15 cellular contexts compared by ENCODE assay signal in the genomic region with DNA sequence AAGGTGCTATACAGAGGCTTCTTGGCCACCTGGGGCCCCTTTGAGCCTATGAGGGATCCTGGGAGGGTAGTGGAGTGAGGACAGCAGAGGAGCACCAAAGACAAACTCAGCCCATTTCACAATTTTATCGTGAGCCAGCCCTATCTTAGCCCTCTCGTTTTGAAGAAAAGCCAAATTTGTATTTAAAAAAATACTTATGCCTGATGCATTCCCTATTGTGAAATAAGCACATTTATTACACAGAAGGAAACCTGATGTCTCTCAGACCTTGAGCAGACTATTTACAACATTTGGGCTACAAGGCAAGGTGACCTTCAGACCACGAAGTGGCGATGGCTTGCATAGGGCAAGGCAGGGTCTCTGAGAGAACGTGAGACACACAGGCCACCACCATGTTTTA. TPM values are rescaled to one million over a fixed set of nuclear protein-coding genes. Genes with fewer than 3 reads are reported as not detected.
DNase-seq lines count a peak whose midpoint lies in the region; ATAC-seq and TF ChIP-seq lines count a peak whose summit lies in the region.
"Had no signal": no experiment of that assay in that cellular context is flagged by ENCODE, and none has a peak within 500 bp of the region (broad histone marks: within the 10 kb centered on the region; RNA-seq: fewer than 3 reads in every experiment).

No MANE protein-coding gene starts in this region.

- DNase-seq in HCEC 1CT: peak; percentile 53
- DNase-seq in cardiac fibroblast (ENCODE audit: low read depth in 2 of 2): peak; percentile 75 to 82
- peak in 1 of 2 donors; percentile 3 for DNase-seq in left lung
- DNase-seq in smooth muscle cell (lab: John Stamatoyannopoulos, UW; ENCODE audit: unreplicated experiment): no peak
- no peak for DNase-seq in NOMO-1 treated with DMSO at 0.1 percent for 48 hours (lab: John Stamatoyannopoulos, UW; ENCODE audit: unreplicated experiment)
- DNase-seq in neuronal stem cell (ENCODE audit: low spot score): no peak
- DNase-seq: CD8-positive, alpha-beta T cell; GF-D8; GOT3; Kasumi-1; NCI-H1417; NCI-H2029; NCI-H510A treated with DMSO at 0.1 percent for 48 hours had no signal

- peaks cover 12% of the 10 kb centered on the region for H3K79me2 ChIP-seq in ACC112 (ENCODE audit: control insufficient read depth, insufficient read depth, low read length, unreplicated experiment)
- no peaks in the 10 kb centered on the region for H3K79me2 ChIP-seq in smooth muscle cell (ENCODE audit: low read depth)

- H2BK15ac ChIP-seq in neuronal stem cell (ENCODE audit: low read length): no peak overlapping the region

- no peaks in the 10 kb centered on the region for H4K20me1 ChIP-seq in smooth muscle cell (ENCODE audit: low read depth)

- ATAC-seq in left lung (peak; percentile 8), GM21515 (IDR thresholded peaks at IDR 0.05; ENCODE audit: unreplicated experiment) (no peak)
- ATAC-seq: CD8-positive, alpha-beta T cell had no signal

- H3K27ac ChIP-seq in ACC112 (ENCODE audit: low read depth, low read length) (peak overlapping the region; percentile 47), left lung (no peak overlapping the region), smooth muscle cell (ENCODE audit: low read depth) (no peak overlapping the region), neuronal stem cell (replicated peaks; ENCODE audit: low read length) (no peak overlapping the region)

- no peak overlapping the region for H2BK5ac ChIP-seq in neuronal stem cell (ENCODE audit: low read length)

- H3K9ac ChIP-seq in smooth muscle cell (ENCODE audit: low read depth): no peak overlapping the region
- H3K9ac ChIP-seq in neuronal stem cell (ENCODE audit: low read depth, low read length, poor library complexity): no peak overlapping the region

- no peaks in the 10 kb centered on the region for H3K9me3 ChIP-seq in left lung
- no peaks in the 10 kb centered on the region for H3K9me3 ChIP-seq in smooth muscle cell (replicated peaks; ENCODE audit: low read depth)
- H3K9me3 ChIP-seq in neuronal stem cell (replicated peaks in 1 of 2; ENCODE audit: control insufficient read depth in 2 of 2, insufficient read depth in 1 of 2, low read depth in 1 of 2, low read length in 2 of 2): peaks cover 0 to 3% of the 10 kb centered on the region in 2 donors

- H4K91ac ChIP-seq in neuronal stem cell (ENCODE audit: low read depth, low read length, poor library complexity): no peak overlapping the region

- no peak overlapping the region for H3K14ac ChIP-seq in neuronal stem cell (ENCODE audit: low read length)

- no peak overlapping the region for H2BK12ac ChIP-seq in neuronal stem cell (ENCODE audit: low read length)

- H3K4ac ChIP-seq in neuronal stem cell (ENCODE audit: low read length): no peak overlapping the region

- TF ChIP-seq CTCF in cardiac fibroblast (IDR thresholded peaks at IDR 0.05; ENCODE audit: low read depth, low read length) (no peak), left lung (IDR thresholded peaks at IDR 0.05) (no peak), smooth muscle cell (IDR thresholded peaks at IDR 0.05; ENCODE audit: borderline replicate concordance, insufficient read depth, poor library complexity, severe bottlenecking) (no peak)

- intact Hi-C loops in left lung (cut with DNase I): loop anchor here in 1 of 2 donors (10.0 kb wide), 2 partner anchors 48 to 78 kb away; no protein-coding TSS in a partner anchor

- no peaks in the 10 kb centered on the region for H3F3A ChIP-seq in smooth muscle cell (ENCODE audit: low read depth)

- no peak overlapping the region for H4K8ac ChIP-seq in neuronal stem cell (ENCODE audit: low read depth, low read length)

- H3K18ac ChIP-seq in neuronal stem cell (ENCODE audit: low read length): no peak overlapping the region

- H3K4me3 ChIP-seq in ACC112 (ENCODE audit: low read depth, low read length) (no peak overlapping the region), cardiac fibroblast (replicated peaks in 1 of 2; ENCODE audit: low read depth in 2 of 2, low read length in 2 of 2) (no peak overlapping the region), left lung (no peak overlapping the region), smooth muscle cell (no peak overlapping the region), neuronal stem cell (ENCODE audit: low read length in 2 of 2) (no peak overlapping the region)

- H3K4me2 ChIP-seq in smooth muscle cell (no peak overlapping the region), neuronal stem cell (ENCODE audit: insufficient read depth, low read length, poor library complexity, severe bottlenecking) (no peak overlapping the region)

- 89% methylated on average over 5 of the region's 5 CpGs for WGBS in smooth muscle cell (ENCODE audit: low lambda C conversion rate)
- no CpG with 5 or more reads among the region's 5 CpGs for WGBS in neuronal stem cell (ENCODE audit: extremely low coverage in 2 of 2, insufficient read length in 2 of 2, insufficient replicate concordance in 1 of 2), 2 donors

- H3K36me3 ChIP-seq in ACC112 (ENCODE audit: insufficient read depth, low read length) (no peaks in the 10 kb centered on the region), left lung (no peaks in the 10 kb centered on the region), smooth muscle cell (ENCODE audit: low read depth) (no peaks in the 10 kb centered on the region), neuronal stem cell (replicated peaks in 1 of 2; ENCODE audit: control insufficient read depth in 2 of 2, insufficient read depth in 2 of 2, low read length in 2 of 2) (no peaks in the 10 kb centered on the region)

- H3K79me1 ChIP-seq in neuronal stem cell (ENCODE audit: low read depth, low read length): no peaks in the 10 kb centered on the region

- peaks cover 42% of the 10 kb centered on the region for H3K4me1 ChIP-seq in ACC112 (ENCODE audit: control insufficient read depth, insufficient read depth, low read length, unreplicated experiment)
- H3K4me1 ChIP-seq in left lung: peaks cover 0 to 26% of the 10 kb centered on the region in 2 donors
- H3K4me1 ChIP-seq in smooth muscle cell (ENCODE audit: low read depth): no peaks in the 10 kb centered on the region
- H3K4me1 ChIP-seq in neuronal stem cell (ENCODE audit: control insufficient read depth in 2 of 2, insufficient read depth in 1 of 2, low read depth in 1 of 2, low read length in 2 of 2): peaks cover 5 to 6% of the 10 kb centered on the region in 2 donors

- H2AK5ac ChIP-seq in neuronal stem cell (ENCODE audit: low read depth, low read length): no peak overlapping the region

- H2BK120ac ChIP-seq in neuronal stem cell (ENCODE audit: low read depth, low read length): no peak overlapping the region

- no peak overlapping the region for H2AFZ ChIP-seq in ACC112 (ENCODE audit: low read length, unreplicated experiment)
- H2AFZ ChIP-seq in smooth muscle cell (ENCODE audit: low read depth): no peak overlapping the region
- H2AFZ ChIP-seq in neuronal stem cell (ENCODE audit: low read length): no peak overlapping the region

- no peak overlapping the region for H3K23ac ChIP-seq in neuronal stem cell (ENCODE audit: low read depth, low read length, poor library complexity)

- H3K27me3 ChIP-seq in ACC112 (ENCODE audit: insufficient read depth, low read length) (no peaks in the 10 kb centered on the region), left lung (peaks cover 6 to 16% of the 10 kb centered on the region in 2 donors), smooth muscle cell (ENCODE audit: low read depth) (peaks cover 10% of the 10 kb centered on the region), neuronal stem cell (ENCODE audit: control insufficient read depth in 3 of 3, insufficient read depth in 3 of 3, low read depth in 1 of 3, low read length in 3 of 3) (peaks cover 8 to 30% (median 17%) of the 10 kb centered on the region in 3 experiments)

RNA-seq across cellular contexts. Expression of a gene that starts 41.3 kb away (rescaled TPM):
- total RNA-seq in left lung (10 to 100 TPM; 33.0 to 42.6 TPM), smooth muscle cell (15.1 and 17.3 TPM in 2 replicates)
- polyA plus RNA-seq in smooth muscle cell: 13.6 and 15.3 TPM in 2 replicates
- 14.1 TPM for polyA plus RNA-seq in neuronal stem cell (2013, experiment 1 of 2)
- polyA plus RNA-seq in neuronal stem cell (2013, experiment 2 of 2): 15.0 TPM

Comparison
In these comparisons a context has a peak if more than half of its experiments do, and no peak if none do; other contexts are left out.
1. DNase-seq: peak in HCEC 1CT (single experiment) and cardiac fibroblast (2 of 2); none in smooth muscle cell (single experiment), NOMO-1 treated with DMSO at 0.1 percent for 48 hours (single experiment) and neuronal stem cell (single experiment).